In genomic region chr1:110321846-110322245, GRCh38 we compare ENCODE assay signal across 22 cellular contexts.
"Had no signal": no experiment of that assay in that cellular context is flagged by ENCODE, and none has a peak within 500 bp of the region (broad histone marks: within the 10 kb centered on the region; RNA-seq: fewer than 3 reads in every experiment).

No MANE protein-coding gene starts in this region.

- H3K27ac ChIP-seq: Peyer's patch, SJCRH30 had no signal

- H3K4me3 ChIP-seq: Peyer's patch, SJCRH30 had no signal

- H3K27me3 ChIP-seq: Peyer's patch, SJCRH30 had no signal

- H3K36me3 ChIP-seq: Peyer's patch, SJCRH30 had no signal

- H3K9me3 ChIP-seq: Peyer's patch, SJCRH30 had no signal

- ATAC-seq: PC-3, Right ventricle myocardium inferior, SK-N-SH treated with all-trans-retinoic acid at 6 μM for 48 hours had no signal

- DNase-seq: KBM-7; MV-4-11; NCI-H1048; NCI-H1105; NCI-H1436 treated with DMSO at 0.1 percent for 48 hours; NCI-H187; NCI-H2029 treated with DMSO at 0.1 percent for 48 hours; NCI-H2107; NCI-H2171 treated with DMSO at 0.1 percent for 48 hours; NCI-H345; NCI-H446 treated with DMSO at 0.1 percent for 48 hours; NCI-H510A treated with DMSO at 0.1 percent for 48 hours; NCI-H526; NCI-H748 treated with DMSO at 0.1 percent for 48 hours; NK-92 treated with Interleukin-12 subunit alpha and Interleukin-12 subunit beta, amount 100 ng/mL, for 24 hours; PC-3; SHP77 treated with DMSO at 0.1 percent for 48 hours; SJCRH30; T-helper 2 cell had no signal

- H3K4me1 ChIP-seq: SJCRH30 had no signal
